In genomic region chr17:80871341-80871740, GRCh38 we compare ENCODE assay signal across 14 cellular contexts.
A peak's percentile ranks its signal among the peaks of the same experiment; 100 is the strongest.
DNase-seq lines count a peak whose midpoint lies in the region; ATAC-seq and TF ChIP-seq lines count a peak whose summit lies in the region.
"Had no signal": no experiment of that assay in that cellular context is flagged by ENCODE, and none has a peak within 500 bp of the region (broad histone marks: within the 10 kb centered on the region; RNA-seq: fewer than 3 reads in every experiment).

No MANE protein-coding gene starts in this region.

- no peak for TF ChIP-seq CTCF in sigmoid colon (IDR thresholded peaks at IDR 0.05)

- H3K9me3 Mint-ChIP-seq in activated CD4-positive, alpha-beta T cell treated with anti-CD3 and anti-CD28 coated beads, Interleukin-2, amount 10 ng/mL, durations not matched to agents 24 days and 14 days = no peaks in the 10 kb centered on the region
- no peaks in the 10 kb centered on the region for H3K9me3 Mint-ChIP-seq in central memory CD8-positive, alpha-beta T cell

- H3K9me3 ChIP-seq in sigmoid colon = no peaks in the 10 kb centered on the region

- peaks cover 74% of the 10 kb centered on the region for H3K4me1 Mint-ChIP-seq in activated CD4-positive, alpha-beta T cell treated with anti-CD3 and anti-CD28 coated beads, Interleukin-2, amount 10 ng/mL, durations not matched to agents 24 days and 14 days
- peaks cover 35% of the 10 kb centered on the region for H3K4me1 Mint-ChIP-seq in central memory CD8-positive, alpha-beta T cell

- intact Hi-C loops in activated CD4-positive, alpha-beta T cell treated with anti-CD3 and anti-CD28 coated beads, Interleukin-2, amount 10 ng/mL, durations not matched to agents 24 days and 14 days (cut with micrococcal nuclease) = no loop called here
- intact Hi-C loops in sigmoid colon (cut with DNase I) = no loop called here

- no peak for TF ChIP-seq EP300 in sigmoid colon (IDR thresholded peaks at IDR 0.05)

- H3K27me3 ChIP-seq in sigmoid colon = no peaks in the 10 kb centered on the region

- peaks cover 0 to 2% (median 1%) of the 10 kb centered on the region in 4 donors for H3K4me1 ChIP-seq in sigmoid colon

- peak overlapping the region; percentile 74 for H3K27ac Mint-ChIP-seq in activated CD4-positive, alpha-beta T cell treated with anti-CD3 and anti-CD28 coated beads, Interleukin-2, amount 10 ng/mL, durations not matched to agents 24 days and 14 days
- no peak overlapping the region for H3K27ac Mint-ChIP-seq in central memory CD8-positive, alpha-beta T cell (ENCODE audit: low read depth)

- no peaks in the 10 kb centered on the region for H3K27me3 Mint-ChIP-seq in activated CD4-positive, alpha-beta T cell treated with anti-CD3 and anti-CD28 coated beads, Interleukin-2, amount 10 ng/mL, durations not matched to agents 24 days and 14 days
- no peaks in the 10 kb centered on the region for H3K27me3 Mint-ChIP-seq in central memory CD8-positive, alpha-beta T cell

- H3K4me3 ChIP-seq in sigmoid colon = no peak overlapping the region
- H3K4me3 ChIP-seq: coronary artery had no signal

- peaks cover 0 to 10% (median 0%) of the 10 kb centered on the region in 4 donors for H3K36me3 ChIP-seq in sigmoid colon

- no peak overlapping the region for H3K27ac ChIP-seq in sigmoid colon
- H3K27ac ChIP-seq: coronary artery had no signal

- H3K36me3 Mint-ChIP-seq in activated CD4-positive, alpha-beta T cell treated with anti-CD3 and anti-CD28 coated beads, Interleukin-2, amount 10 ng/mL, durations not matched to agents 24 days and 14 days (ENCODE audit: low read depth) = peaks cover 45% of the 10 kb centered on the region
- peaks cover 6% of the 10 kb centered on the region for H3K36me3 Mint-ChIP-seq in central memory CD8-positive, alpha-beta T cell (ENCODE audit: insufficient read depth)

- WGBS in sigmoid colon, 2 donors = 55 to 77% methylated on average over 12 of the region's 12 CpGs

- H3K4me3 Mint-ChIP-seq in activated CD4-positive, alpha-beta T cell treated with anti-CD3 and anti-CD28 coated beads, Interleukin-2, amount 10 ng/mL, durations not matched to agents 24 days and 14 days = peak overlapping the region; percentile 69
- H3K4me3 Mint-ChIP-seq in central memory CD8-positive, alpha-beta T cell = peak overlapping the region; percentile 42

- TF ChIP-seq POLR2A in sigmoid colon (IDR thresholded peaks at IDR 0.05) = no peak

- DNase-seq in activated CD4-positive, alpha-beta T cell treated with anti-CD3 and anti-CD28 coated beads, Interleukin-2, amount 10 ng/mL, durations not matched to agents 24 days and 14 days = peak; percentile 83
- no peak for DNase-seq in activated CD4-positive, alpha-beta T cell treated with anti-CD3 and anti-CD28 coated beads, Interleukin-2, amount 50 U/mL, for 1 hour
- DNase-seq in NOMO-1 treated with DMSO at 0.1 percent for 48 hours (lab: John Stamatoyannopoulos, UW; ENCODE audit: unreplicated experiment) (peak; percentile 77), sigmoid colon (peak; percentile 57), 8988T (no peak)
- DNase-seq in central memory CD8-positive, alpha-beta T cell (ENCODE audit: low spot score in 2 of 2) = no peak
- DNase-seq: activated effector memory CD4-positive, alpha-beta T cell treated with anti-CD3 and anti-CD28 coated beads, Interleukin-2, amount 50 U/mL, for 16 hours; foreskin melanocyte; NCI-H1105; occipital lobe; stimulated activated CD4-positive, alpha-beta T cell treated with anti-CD3 and anti-CD28 coated beads, Interleukin-1b, Interleukin-23, amount 100 ng/mL, for 48 hours had no signal

- no peak for ATAC-seq in central memory CD8-positive, alpha-beta T cell (replicated peaks; ENCODE audit: extremely low read depth, poor library complexity, severe bottlenecking)
- no peak for ATAC-seq in HG02938 (IDR thresholded peaks at IDR 0.05; ENCODE audit: unreplicated experiment)
- ATAC-seq in HG03442 (IDR thresholded peaks at IDR 0.05; ENCODE audit: unreplicated experiment) = no peak

Comparison
In these comparisons a context has a peak if more than half of its experiments do, and no peak if none do; other contexts are left out.
1. DNase-seq: peak in activated CD4-positive, alpha-beta T cell treated with anti-CD3 and anti-CD28 coated beads, Interleukin-2, amount 10 ng/mL, durations not matched to agents 24 days and 14 days (single experiment), NOMO-1 treated with DMSO at 0.1 percent for 48 hours (single experiment) and sigmoid colon (single experiment); none in activated CD4-positive, alpha-beta T cell treated with anti-CD3 and anti-CD28 coated beads, Interleukin-2, amount 50 U/mL, for 1 hour (single experiment), central memory CD8-positive, alpha-beta T cell (0 of 2) and 8988T (single experiment).